16 cellular contexts compared by ENCODE assay signal in the genomic region with DNA sequence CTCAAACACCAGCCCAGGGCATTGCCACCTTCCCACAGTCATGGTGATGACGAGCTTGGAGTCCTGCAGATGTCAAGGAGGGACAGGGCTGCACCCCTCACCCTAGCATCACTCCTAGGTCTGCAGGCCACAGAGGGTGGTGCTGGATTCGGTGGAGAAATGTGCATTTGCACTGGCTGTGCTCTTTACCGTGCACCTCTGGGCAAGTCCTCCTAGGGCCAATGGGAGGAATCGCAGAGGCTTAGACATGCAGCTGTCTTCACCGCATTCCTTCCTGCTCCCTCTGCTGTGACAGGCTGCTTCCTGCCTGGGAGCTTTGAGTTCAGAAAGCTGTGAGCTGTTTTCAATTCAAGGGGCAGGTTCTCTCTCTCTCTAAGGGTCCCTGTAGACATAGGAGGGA.
DNase-seq lines count a peak whose midpoint lies in the region; ATAC-seq lines count a peak whose summit lies in the region.
"Had no signal": no experiment of that assay in that cellular context is flagged by ENCODE, and none has a peak within 500 bp of the region (broad histone marks: within the 10 kb centered on the region; RNA-seq: fewer than 3 reads in every experiment).

No MANE protein-coding gene starts in this region.

- CTCF ChIA-PET in activated CD8-positive, alpha-beta T cell treated with anti-CD3 and anti-CD28 coated beads, Interleukin-2, amount 10 ng/mL, durations not matched to agents 7 days and 5 days (lab: Charles Lee), result interaction anchor here (0.7 to 1.4 kb wide), 4 partner anchors 9 to 298 kb away, joined by 3 to 4 read pairs (median 4); no protein-coding TSS in a partner anchor

- no peak overlapping the region for H3K4ac ChIP-seq in mesendoderm (ENCODE audit: low read depth, low read length)

- H2BK120ac ChIP-seq in mesendoderm (ENCODE audit: low read depth, low read length), result no peak overlapping the region

- no peaks in the 10 kb centered on the region for H3K79me2 ChIP-seq in mesendoderm (ENCODE audit: control insufficient read depth, insufficient read depth, low read length)

- no peak overlapping the region for H3K23ac ChIP-seq in mesendoderm (ENCODE audit: low read length)

- H3K27me3 ChIP-seq in H7 (ENCODE audit: control insufficient read depth, insufficient read depth, low read length) (no peaks in the 10 kb centered on the region; the same call in 1 of the 2 replicates), mesendoderm (ENCODE audit: insufficient read depth, low read length, poor library complexity) (no peaks in the 10 kb centered on the region)
- H3K27me3 ChIP-seq: ascending aorta had no signal

- no peak overlapping the region for H3K56ac ChIP-seq in mesendoderm (ENCODE audit: low read length)

- peaks cover 10% of the 10 kb centered on the region for H3K4me1 Mint-ChIP-seq in activated CD8-positive, alpha-beta T cell treated with anti-CD3 and anti-CD28 coated beads, Interleukin-2, amount 10 ng/mL, durations not matched to agents 7 days and 5 days (ENCODE audit: low read depth)

- no CpG with 5 or more reads among the region's 5 CpGs for WGBS in mesendoderm (ENCODE audit: extremely low coverage, insufficient coverage, low lambda C conversion rate)

- H3K27me3 Mint-ChIP-seq in activated CD8-positive, alpha-beta T cell treated with anti-CD3 and anti-CD28 coated beads, Interleukin-2, amount 10 ng/mL, durations not matched to agents 7 days and 5 days (ENCODE audit: low read depth), result no peaks in the 10 kb centered on the region
- H3K27me3 Mint-ChIP-seq: type B pancreatic cell had no signal

- no peak overlapping the region for H3K9ac ChIP-seq in mesendoderm (ENCODE audit: low read length)

- H4K8ac ChIP-seq in mesendoderm (ENCODE audit: low read depth, low read length), result no peak overlapping the region

- no peaks in the 10 kb centered on the region for H3K9me3 Mint-ChIP-seq in activated CD8-positive, alpha-beta T cell treated with anti-CD3 and anti-CD28 coated beads, Interleukin-2, amount 10 ng/mL, durations not matched to agents 7 days and 5 days (ENCODE audit: insufficient read depth)
- H3K9me3 Mint-ChIP-seq: dendritic cell treated with granulocyte-macrophage colony-stimulating factor and Interleukin-4, amounts not matched to agents 40 ng/mL and 50 ng/mL, for 4 days; type B pancreatic cell had no signal

- DNase-seq in activated CD4-positive, alpha-beta T cell treated with anti-CD3 and anti-CD28 coated beads for 48 hours, result peak; percentile 3
- no peak for DNase-seq in activated CD4-positive, alpha-beta T cell treated with anti-CD3 and anti-CD28 coated beads for 1 hour
- DNase-seq in H7, result peak; percentile 66
- peak; percentile 48 for DNase-seq in activated CD8-positive, alpha-beta T cell treated with anti-CD3 and anti-CD28 coated beads, Interleukin-2, amount 10 ng/mL, durations not matched to agents 7 days and 5 days
- peak; percentile 77 for DNase-seq in mesendoderm
- no peak for DNase-seq in NCI-H2081 treated with DMSO at 0.1 percent for 48 hours (lab: John Stamatoyannopoulos, UW)
- no peak for DNase-seq in NCI-H1417 treated with DMSO at 0.1 percent for 48 hours (lab: John Stamatoyannopoulos, UW)
- no peak for DNase-seq in NCI-H446 treated with DMSO at 0.1 percent for 48 hours (lab: John Stamatoyannopoulos, UW)
- DNase-seq: ACHN; DMS79 treated with DMSO at 0.1 percent for 48 hours; SHP77; stimulated activated CD4-positive, alpha-beta T cell treated with anti-CD3 and anti-CD28 coated beads, Interleukin-1b, Interleukin-23, amount 100 ng/mL, for 48 hours had no signal

- H3K4me3 Mint-ChIP-seq in activated CD8-positive, alpha-beta T cell treated with anti-CD3 and anti-CD28 coated beads, Interleukin-2, amount 10 ng/mL, durations not matched to agents 7 days and 5 days, result no peak overlapping the region
- H3K4me3 Mint-ChIP-seq: dendritic cell treated with granulocyte-macrophage colony-stimulating factor and Interleukin-4, amounts not matched to agents 40 ng/mL and 50 ng/mL, for 4 days; type B pancreatic cell had no signal

- no peak overlapping the region for H2AK5ac ChIP-seq in mesendoderm (ENCODE audit: low read length)

- no peaks in the 10 kb centered on the region for H3K36me3 Mint-ChIP-seq in activated CD8-positive, alpha-beta T cell treated with anti-CD3 and anti-CD28 coated beads, Interleukin-2, amount 10 ng/mL, durations not matched to agents 7 days and 5 days (ENCODE audit: low read depth)
- H3K36me3 Mint-ChIP-seq: type B pancreatic cell had no signal

- no peak overlapping the region for H2BK15ac ChIP-seq in mesendoderm (replicated peaks; ENCODE audit: low read depth)

- no peak overlapping the region for H2BK5ac ChIP-seq in mesendoderm (ENCODE audit: low read length)

- no peaks in the 10 kb centered on the region for H3K79me1 ChIP-seq in mesendoderm (ENCODE audit: low read length)

- no peaks in the 10 kb centered on the region for H3K4me1 ChIP-seq in mesendoderm (ENCODE audit: control insufficient read depth, low read depth, low read length)
- H3K4me1 ChIP-seq: ascending aorta had no signal

- no peaks in the 10 kb centered on the region for H3K36me3 ChIP-seq in H7 (replicated peaks; ENCODE audit: control insufficient read depth, insufficient read depth, low read length)
- no peaks in the 10 kb centered on the region for H3K36me3 ChIP-seq in mesendoderm (ENCODE audit: control insufficient read depth, insufficient read depth, low read length)
- H3K36me3 ChIP-seq: ascending aorta had no signal

- peak; percentile 81 for ATAC-seq in activated CD8-positive, alpha-beta T cell treated with anti-CD3 and anti-CD28 coated beads, Interleukin-2, amount 10 ng/mL, durations not matched to agents 7 days and 5 days
- ATAC-seq: GM12878 had no signal

- no peak overlapping the region for H4K5ac ChIP-seq in mesendoderm (ENCODE audit: low read length)

- no peak overlapping the region for H3K4me2 ChIP-seq in mesendoderm (ENCODE audit: low read length)

- no peak overlapping the region for H3K27ac ChIP-seq in mesendoderm (ENCODE audit: low read depth, low read length)
- H3K27ac ChIP-seq: ascending aorta had no signal

- peak overlapping the region; percentile 69 for H3K27ac Mint-ChIP-seq in activated CD8-positive, alpha-beta T cell treated with anti-CD3 and anti-CD28 coated beads, Interleukin-2, amount 10 ng/mL, durations not matched to agents 7 days and 5 days
- H3K27ac Mint-ChIP-seq: dendritic cell treated with granulocyte-macrophage colony-stimulating factor and Interleukin-4, amounts not matched to agents 40 ng/mL and 50 ng/mL, for 4 days; type B pancreatic cell had no signal

- H3K4me3 ChIP-seq in H7 (ENCODE audit: insufficient read depth, low read depth, low read length), result no peak overlapping the region
- no peak overlapping the region for H3K4me3 ChIP-seq in mesendoderm (ENCODE audit: low read length)
- H3K4me3 ChIP-seq: ascending aorta, GM12878 had no signal

- H3K18ac ChIP-seq in mesendoderm (ENCODE audit: low read length), result no peak overlapping the region

- POLR2A ChIA-PET in activated CD8-positive, alpha-beta T cell treated with anti-CD3 and anti-CD28 coated beads, Interleukin-2, amount 10 ng/mL, durations not matched to agents 7 days and 5 days (lab: Charles Lee), result interaction anchor here (0.7 kb wide), 2 partner anchors 10 to 11 kb away, joined by 3 read pairs; no protein-coding TSS in a partner anchor

Comparison
In these comparisons a context has a peak if more than half of its experiments do, and no peak if none do; other contexts are left out.
1. DNase-seq: peak in activated CD4-positive, alpha-beta T cell treated with anti-CD3 and anti-CD28 coated beads for 48 hours (single experiment), H7 (single experiment), activated CD8-positive, alpha-beta T cell treated with anti-CD3 and anti-CD28 coated beads, Interleukin-2, amount 10 ng/mL, durations not matched to agents 7 days and 5 days (single experiment) and mesendoderm (single experiment); none in activated CD4-positive, alpha-beta T cell treated with anti-CD3 and anti-CD28 coated beads for 1 hour (single experiment), NCI-H2081 treated with DMSO at 0.1 percent for 48 hours (single experiment), NCI-H1417 treated with DMSO at 0.1 percent for 48 hours (single experiment) and NCI-H446 treated with DMSO at 0.1 percent for 48 hours (single experiment).